33 cellular contexts compared by ENCODE assay signal in genomic region chr15:88748081-88748480, GRCh38. TPM values are rescaled to one million over a fixed set of nuclear protein-coding genes. Genes with fewer than 3 reads are reported as not detected.
"Had no signal": no experiment of that assay in that cellular context is flagged by ENCODE, and none has a peak within 500 bp of the region (broad histone marks: within the 10 kb centered on the region; RNA-seq: fewer than 3 reads in every experiment).

No MANE protein-coding gene starts in this region.

- H3K4me3 ChIP-seq: esophagus muscularis mucosa, gastrocnemius medialis, pancreas, prostate gland, smooth muscle cell, stomach had no signal

- ATAC-seq: gastrocnemius medialis; left cardiac atrium; left ventricle myocardium superior; pancreas; sciatic nerve; stimulated activated naive B cell treated with anti-CD40 and anti-IgM and Interleukin-4, amounts not matched to agents 10 μg/mL and 1 μg/mL and 100 μg/mL, for 72 hours; T-cell had no signal

- H3K27ac ChIP-seq: esophagus muscularis mucosa, gastrocnemius medialis, neutrophil, pancreas, prostate gland, stomach had no signal

- H3K9me3 Mint-ChIP-seq: activated CD4-positive, alpha-beta memory T cell treated with anti-CD3 and anti-CD28 coated beads for 36 hours; activated naive CD4-positive, alpha-beta T cell treated with anti-CD3 and anti-CD28 coated beads for 36 hours; activated naive CD8-positive, alpha-beta T cell treated with anti-CD3 and anti-CD28 coated beads for 36 hours; activated T-helper 1 cell treated with anti-CD3 and anti-CD28 coated beads, Interleukin-12 subunit alpha, Interleukin-12 subunit beta, Interleukin-2, Interleukin-4 antibody, amounts not matched to agents 30 ng/mL and 10 ng/mL and 1 ng/mL, durations not matched to agents 14 hours and 24 hours and 36 hours; dendritic cell treated with granulocyte-macrophage colony-stimulating factor and Interleukin-4, amounts not matched to agents 40 ng/mL and 50 ng/mL, for 4 days; endodermal cell; nephron progenitor cell; T-cell; T-helper 2 cell treated with Interferon-gamma antibody and Interleukin-4, amounts not matched to agents 5 μg/mL and 100 μg/mL, for 36 hours had no signal

- H3K9me3 ChIP-seq: esophagus muscularis mucosa, gastrocnemius medialis, neutrophil, pancreas, prostate gland, stomach had no signal

- H3K4me1 Mint-ChIP-seq: activated naive CD8-positive, alpha-beta T cell treated with anti-CD3 and anti-CD28 coated beads for 36 hours; endodermal cell; T-cell had no signal

- H3K4me2 ChIP-seq: smooth muscle cell had no signal

- H3K4me1 ChIP-seq: esophagus muscularis mucosa, gastrocnemius medialis, pancreas, prostate gland, stomach had no signal

- H3K36me3 ChIP-seq: esophagus muscularis mucosa, gastrocnemius medialis, neutrophil, pancreas, prostate gland, stomach had no signal

- H3K4me3 Mint-ChIP-seq: activated CD4-positive, alpha-beta memory T cell treated with anti-CD3 and anti-CD28 coated beads for 36 hours; activated naive CD4-positive, alpha-beta T cell treated with anti-CD3 and anti-CD28 coated beads for 36 hours; activated naive CD8-positive, alpha-beta T cell treated with anti-CD3 and anti-CD28 coated beads for 36 hours; activated T-helper 1 cell treated with anti-CD3 and anti-CD28 coated beads, Interleukin-12 subunit alpha, Interleukin-12 subunit beta, Interleukin-2, Interleukin-4 antibody, amounts not matched to agents 30 ng/mL and 10 ng/mL and 1 ng/mL, durations not matched to agents 14 hours and 24 hours and 36 hours; dendritic cell treated with granulocyte-macrophage colony-stimulating factor and Interleukin-4, amounts not matched to agents 40 ng/mL and 50 ng/mL, for 4 days; endodermal cell; naive B cell; nephron progenitor cell; stimulated activated naive B cell treated with anti-CD40 and anti-IgM and Interleukin-4, amounts not matched to agents 10 μg/mL and 1 μg/mL and 100 μg/mL, for 72 hours; T-cell; T-helper 2 cell treated with Interferon-gamma antibody and Interleukin-4, amounts not matched to agents 5 μg/mL and 100 μg/mL, for 36 hours had no signal

- DNase-seq: activated CD4-positive, alpha-beta memory T cell treated with anti-CD3 and anti-CD28 coated beads for 36 hours; activated CD4-positive, alpha-beta T cell treated with anti-CD3 and anti-CD28 coated beads for 4 hours; activated CD8-positive, alpha-beta memory T cell treated with anti-CD3 and anti-CD28 coated beads, Interleukin-2, amount 50 U/mL, for 4 hours; activated effector memory CD4-positive, alpha-beta T cell treated with anti-CD3 and anti-CD28 coated beads, Interleukin-2, amount 50 U/mL, for 16 hours; activated naive CD4-positive, alpha-beta T cell treated with anti-CD3 and anti-CD28 coated beads for 36 hours; activated naive CD8-positive, alpha-beta T cell treated with anti-CD3 and anti-CD28 coated beads for 36 hours; activated T-cell treated with anti-CD3 and anti-CD28 coated beads, Interleukin-2, amount 50 U/mL, for 1 hour; caudate nucleus; endodermal cell; gastrocnemius medialis; hippocampal formation; left cardiac atrium; left ventricle myocardium superior; naive B cell; nephron progenitor cell; pancreas; retina; stimulated activated CD4-positive, alpha-beta T cell treated with anti-CD3 and anti-CD28 coated beads, Interleukin-2, amount 100 ng/mL, for 24 hours; stimulated activated naive B cell treated with anti-CD40 and anti-IgM and Interleukin-4, amounts not matched to agents 10 μg/mL and 1 μg/mL and 100 μg/mL, for 72 hours; stomach; T-cell; trophoblast cell had no signal

- H3K36me3 Mint-ChIP-seq: activated CD4-positive, alpha-beta memory T cell treated with anti-CD3 and anti-CD28 coated beads for 36 hours; activated naive CD8-positive, alpha-beta T cell treated with anti-CD3 and anti-CD28 coated beads for 36 hours; stimulated activated naive B cell treated with anti-CD40 and anti-IgM and Interleukin-4, amounts not matched to agents 10 μg/mL and 1 μg/mL and 100 μg/mL, for 72 hours; T-cell had no signal

- H3K27ac Mint-ChIP-seq: activated CD4-positive, alpha-beta memory T cell treated with anti-CD3 and anti-CD28 coated beads for 36 hours; activated naive CD4-positive, alpha-beta T cell treated with anti-CD3 and anti-CD28 coated beads for 36 hours; activated naive CD8-positive, alpha-beta T cell treated with anti-CD3 and anti-CD28 coated beads for 36 hours; activated T-helper 1 cell treated with anti-CD3 and anti-CD28 coated beads, Interleukin-12 subunit alpha, Interleukin-12 subunit beta, Interleukin-2, Interleukin-4 antibody, amounts not matched to agents 30 ng/mL and 10 ng/mL and 1 ng/mL, durations not matched to agents 14 hours and 24 hours and 36 hours; dendritic cell treated with granulocyte-macrophage colony-stimulating factor and Interleukin-4, amounts not matched to agents 40 ng/mL and 50 ng/mL, for 4 days; endodermal cell; naive B cell; nephron progenitor cell; stimulated activated naive B cell treated with anti-CD40 and anti-IgM and Interleukin-4, amounts not matched to agents 10 μg/mL and 1 μg/mL and 100 μg/mL, for 72 hours; T-cell; T-helper 2 cell treated with Interferon-gamma antibody and Interleukin-4, amounts not matched to agents 5 μg/mL and 100 μg/mL, for 36 hours had no signal

RNA-seq across cellular contexts. Expression of gene ACAN, which starts 55.2 kb away (rescaled TPM):
- total RNA-seq: activated CD4-positive, alpha-beta memory T cell treated with anti-CD3 and anti-CD28 coated beads for 36 hours; activated CD8-positive, alpha-beta memory T cell treated with anti-CD3 and anti-CD28 coated beads for 36 hours; activated naive CD4-positive, alpha-beta T cell treated with anti-CD3 and anti-CD28 coated beads for 36 hours; activated naive CD8-positive, alpha-beta T cell treated with anti-CD3 and anti-CD28 coated beads for 36 hours; activated T-helper 1 cell treated with anti-CD3 and anti-CD28 coated beads, Interleukin-12 subunit alpha, Interleukin-12 subunit beta, Interleukin-2, Interleukin-4 antibody, amounts not matched to agents 30 ng/mL and 10 ng/mL and 1 ng/mL, durations not matched to agents 14 hours and 24 hours and 36 hours; lung microvascular endothelial cell; smooth muscle cell; T-cell had no signal
- polyA plus RNA-seq: keratinocyte, smooth muscle cell had no signal
